2 cellular contexts compared by ENCODE assay signal in genomic region chr17:41363881-41364280, GRCh38.
TF ChIP-seq lines count a peak whose summit lies in the region.

No MANE protein-coding gene starts in this region.

TF ChIP-seq in IMR-90, 13 proteins besides CTCF, POLR2A, EP300 and RAD21:
- TF ChIP-seq MAZ (IDR thresholded peaks at IDR 0.05; ENCODE audit: borderline replicate concordance, low read depth, low read length) (no peak), MAFK (IDR thresholded peaks at IDR 0.05; ENCODE audit: low read depth, low read length) (no peak), NFE2L2 (IDR thresholded peaks at IDR 0.05; ENCODE audit: low read depth, low read length) (no peak), USF2 (IDR thresholded peaks at IDR 0.05; ENCODE audit: low read depth, low read length) (no peak), SMC3 (IDR thresholded peaks at IDR 0.05; ENCODE audit: low read depth, low read length) (no peak), CHD1 (IDR thresholded peaks at IDR 0.05; ENCODE audit: low read depth, low read length) (no peak), RFX5 (IDR thresholded peaks at IDR 0.05; ENCODE audit: low read depth, low read length) (no peak), RCOR1 (IDR thresholded peaks at IDR 0.05; ENCODE audit: insufficient replicate concordance, low read length) (no peak), FOS (IDR thresholded peaks at IDR 0.05; ENCODE audit: low read depth, low read length) (no peak), ELK1 (IDR thresholded peaks at IDR 0.05; ENCODE audit: borderline replicate concordance, low read depth, low read length) (no peak), CEBPB (IDR thresholded peaks at IDR 0.05; ENCODE audit: low read depth, low read length) (no peak), MXI1 (IDR thresholded peaks at IDR 0.05; ENCODE audit: borderline replicate concordance, low read depth, low read length) (no peak), BHLHE40 (IDR thresholded peaks at IDR 0.05; ENCODE audit: low read depth, low read length) (no peak)

TF ChIP-seq in SK-N-SH treated with all-trans-retinoic acid at 6 μM for 48 hours, 23 proteins besides CTCF, POLR2A, EP300 and RAD21:
- TF ChIP-seq ZC3H10 (CRISPR knock-in tag; IDR thresholded peaks at IDR 0.05), result no peak
- TF ChIP-seq ZNF8 (CRISPR knock-in tag; IDR thresholded peaks at IDR 0.05), result no peak
- TF ChIP-seq ESRRG (CRISPR knock-in tag; IDR thresholded peaks at IDR 0.05), result no peak
- TF ChIP-seq ISL1 (CRISPR knock-in tag; IDR thresholded peaks at IDR 0.05), result no peak
- no peak for TF ChIP-seq CREB5 (CRISPR knock-in tag; IDR thresholded peaks at IDR 0.05; ENCODE audit: low read depth)
- no peak for TF ChIP-seq BACH2 (CRISPR knock-in tag; IDR thresholded peaks at IDR 0.05; ENCODE audit: borderline replicate concordance)
- TF ChIP-seq TSHZ2 (CRISPR knock-in tag; IDR thresholded peaks at IDR 0.05), result no peak
- no peak for TF ChIP-seq POU6F1 (CRISPR knock-in tag; IDR thresholded peaks at IDR 0.05; ENCODE audit: borderline replicate concordance, low read depth)
- no peak for TF ChIP-seq ZFP3 (CRISPR knock-in tag; IDR thresholded peaks at IDR 0.05)
- TF ChIP-seq ZFP30 (CRISPR knock-in tag; IDR thresholded peaks at IDR 0.05), result no peak
- TF ChIP-seq RARB (CRISPR knock-in tag; IDR thresholded peaks at IDR 0.05), result no peak
- TF ChIP-seq TCF4 (CRISPR knock-in tag; IDR thresholded peaks at IDR 0.05; ENCODE audit: borderline replicate concordance), result no peak
- TF ChIP-seq CSDC2 (CRISPR knock-in tag; IDR thresholded peaks at IDR 0.05), result no peak
- TF ChIP-seq TOX (CRISPR knock-in tag; IDR thresholded peaks at IDR 0.05; ENCODE audit: borderline replicate concordance), result no peak
- TF ChIP-seq SNAI2 (CRISPR knock-in tag; IDR thresholded peaks at IDR 0.05), result no peak
- TF ChIP-seq ARNTL (CRISPR knock-in tag; IDR thresholded peaks at IDR 0.05; ENCODE audit: borderline replicate concordance, low read depth), result no peak
- no peak for TF ChIP-seq PPARA (CRISPR knock-in tag; IDR thresholded peaks at IDR 0.05; ENCODE audit: borderline replicate concordance)
- no peak for TF ChIP-seq CSRNP3 (CRISPR knock-in tag; IDR thresholded peaks at IDR 0.05)
- no peak for TF ChIP-seq ZNF70 (CRISPR knock-in tag; IDR thresholded peaks at IDR 0.05)
- TF ChIP-seq OSR1 (CRISPR knock-in tag; IDR thresholded peaks at IDR 0.05), result no peak
